19 cellular contexts compared by ENCODE assay signal in the genomic region with DNA sequence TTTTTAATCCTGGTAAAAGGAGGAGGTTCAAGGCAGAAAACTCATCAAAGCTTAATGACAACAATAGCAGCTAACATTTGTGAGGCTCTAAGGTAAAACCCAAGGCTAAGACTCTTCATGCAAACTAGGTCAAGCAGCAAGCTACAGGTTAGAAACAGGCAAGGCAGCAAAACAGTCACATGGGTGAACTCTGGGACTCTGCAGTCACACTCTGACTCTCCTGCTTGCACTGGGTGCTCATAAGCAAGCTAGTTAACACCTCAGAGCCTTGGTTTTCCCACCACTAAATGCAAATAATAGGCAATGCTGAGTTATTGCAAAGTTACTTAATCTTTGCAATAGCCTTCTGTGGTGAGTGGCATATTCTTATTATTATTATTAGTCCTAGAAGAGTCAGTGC. TPM values are rescaled to one million over a fixed set of nuclear protein-coding genes. Genes with fewer than 3 reads are reported as not detected.
"Had no signal": no experiment of that assay in that cellular context is flagged by ENCODE, and none has a peak within 500 bp of the region (broad histone marks: within the 10 kb centered on the region; RNA-seq: fewer than 3 reads in every experiment).

No MANE protein-coding gene starts in this region.

- DNase-seq: activated CD4-positive, alpha-beta memory T cell treated with anti-CD3 and anti-CD28 coated beads for 36 hours; activated CD4-positive, alpha-beta T cell treated with anti-CD3 and anti-CD28 coated beads for 36 hours; activated naive CD4-positive, alpha-beta T cell treated with Interleukin-2 at 50 U/mL for 16 hours; activated naive CD8-positive, alpha-beta T cell treated with anti-CD3 and anti-CD28 coated beads, Interleukin-2, amount 50 U/mL, for 24 hours; aorta; cerebellar nuclear complex; dermis blood vessel endothelial cell; esophagus squamous epithelium; left lung; naive B cell; stimulated activated CD4-positive, alpha-beta T cell treated with anti-CD3 and anti-CD28 coated beads, Interleukin-15, amount 100 ng/mL, for 24 hours; stimulated activated CD4-positive, alpha-beta T cell treated with anti-CD3 and anti-CD28 coated beads, Interleukin-4, amount 100 ng/mL, for 1 hour; stimulated activated naive CD4-positive, alpha-beta T cell; tibial artery; uterus; WERI-Rb-1 had no signal

- H3K36me3 Mint-ChIP-seq: activated CD4-positive, alpha-beta memory T cell treated with anti-CD3 and anti-CD28 coated beads for 36 hours; naive B cell had no signal

- FAIRE-seq: keratinocyte had no signal

- H3K27me3 Mint-ChIP-seq: activated CD4-positive, alpha-beta memory T cell treated with anti-CD3 and anti-CD28 coated beads for 36 hours; activated CD4-positive, alpha-beta T cell treated with anti-CD3 and anti-CD28 coated beads for 36 hours; activated naive CD8-positive, alpha-beta T cell treated with anti-CD3 and anti-CD28 coated beads, Interleukin-2, amount 50 U/mL, for 24 hours had no signal

- ATAC-seq: activated CD4-positive, alpha-beta T cell treated with anti-CD3 and anti-CD28 coated beads for 36 hours; activated naive CD8-positive, alpha-beta T cell treated with anti-CD3 and anti-CD28 coated beads, Interleukin-2, amount 50 U/mL, for 24 hours; left lung had no signal

- H3K27ac Mint-ChIP-seq: activated CD4-positive, alpha-beta memory T cell treated with anti-CD3 and anti-CD28 coated beads for 36 hours; activated CD4-positive, alpha-beta T cell treated with anti-CD3 and anti-CD28 coated beads for 36 hours; activated naive CD8-positive, alpha-beta T cell treated with anti-CD3 and anti-CD28 coated beads, Interleukin-2, amount 50 U/mL, for 24 hours had no signal

- H3K9me3 Mint-ChIP-seq: activated CD4-positive, alpha-beta memory T cell treated with anti-CD3 and anti-CD28 coated beads for 36 hours; activated naive CD8-positive, alpha-beta T cell treated with anti-CD3 and anti-CD28 coated beads, Interleukin-2, amount 50 U/mL, for 24 hours; naive B cell had no signal

- H3K4me3 Mint-ChIP-seq: activated CD4-positive, alpha-beta memory T cell treated with anti-CD3 and anti-CD28 coated beads for 36 hours; activated CD4-positive, alpha-beta T cell treated with anti-CD3 and anti-CD28 coated beads for 36 hours; activated naive CD8-positive, alpha-beta T cell treated with anti-CD3 and anti-CD28 coated beads, Interleukin-2, amount 50 U/mL, for 24 hours; naive B cell had no signal

RNA-seq across cellular contexts. Expression of gene IL1RN, which starts 8.0 kb away (rescaled TPM):
- total RNA-seq: fibroblast of villous mesenchyme, glomerular endothelial cell had no signal
